Comparison of ENCODE assay signal across 20 cellular contexts in genomic region chr10:110134917-110135316, GRCh38.
DNase-seq lines count a peak whose midpoint lies in the region; ATAC-seq, FAIRE-seq and TF ChIP-seq lines count a peak whose summit lies in the region.
"Had no signal": no experiment of that assay in that cellular context is flagged by ENCODE, and none has a peak within 500 bp of the region (broad histone marks: within the 10 kb centered on the region; RNA-seq: fewer than 3 reads in every experiment).

No MANE protein-coding gene starts in this region.

- BruUV-seq in Caco-2 (replicated peaks; lab: Mats Ljungman, UMichigan) = TSS peak; percentile 45

- CTCF ChIA-PET in Caco-2 (lab: Charles Lee) = no interaction called here

- H3K4me1 ChIP-seq in BLaER1 treated with 17β-estradiol and CSF1 and Interleukin-3, amounts not matched to agents 10 nM and 100 nM = peaks cover 9 to 28% (median 22%) of the 10 kb centered on the region in 10 experiments
- H3K4me1 ChIP-seq in Caco-2 = no peaks in the 10 kb centered on the region
- no peaks in the 10 kb centered on the region for H3K4me1 ChIP-seq in mesenchymal stem cell (ENCODE audit: control insufficient read depth, insufficient read depth, low read depth, low read length)

- H3K18ac ChIP-seq in mesenchymal stem cell (ENCODE audit: low read depth in 1 of 2, low read length in 2 of 2) = no peak overlapping the region

- peaks cover 9% of the 10 kb centered on the region for H3K4me1 Mint-ChIP-seq in Caco-2 (ENCODE audit: low read depth, unreplicated experiment)
- H3K4me1 Mint-ChIP-seq in activated naive CD8-positive, alpha-beta T cell (ENCODE audit: low read depth) = peaks cover 18% of the 10 kb centered on the region
- H3K4me1 Mint-ChIP-seq in natural killer cell treated with Interleukin-12 subunit alpha and Interleukin-12 subunit beta and Interleukin-15 and Interleukin-18, amount 100 ng/mL, for 72 hours (ENCODE audit: low read depth in 2 of 2) = peaks cover 10 to 13% of the 10 kb centered on the region in 2 donors

- H4K20me1 ChIP-seq in BLaER1 treated with 17β-estradiol and CSF1 and Interleukin-3, amounts not matched to agents 10 nM and 100 nM = no peaks in the 10 kb centered on the region; a peak in 1 of 22 replicates

- WGBS in mesenchymal stem cell = 96% methylated on average over 3 of the region's 3 CpGs

- no peak overlapping the region for H2AK5ac ChIP-seq in mesenchymal stem cell (ENCODE audit: low read length, severe bottlenecking)

- no peak overlapping the region for H2BK12ac ChIP-seq in mesenchymal stem cell (ENCODE audit: low read length in 2 of 2)

- no peak overlapping the region for H3K23ac ChIP-seq in mesenchymal stem cell (ENCODE audit: low read length in 2 of 2)

- no peak overlapping the region for H3K27ac Mint-ChIP-seq in Caco-2 (ENCODE audit: unreplicated experiment)
- H3K27ac Mint-ChIP-seq in activated naive CD8-positive, alpha-beta T cell = peak overlapping the region; percentile 54
- H3K27ac Mint-ChIP-seq in natural killer cell treated with Interleukin-12 subunit alpha and Interleukin-12 subunit beta and Interleukin-15 and Interleukin-18, amount 100 ng/mL, for 72 hours = no peak overlapping the region
- H3K27ac Mint-ChIP-seq: CD14-positive monocyte, GM23338 had no signal

- peaks cover 30 to 61% (median 38%) of the 10 kb centered on the region in 11 experiments for H3K36me3 ChIP-seq in BLaER1 treated with 17β-estradiol and CSF1 and Interleukin-3, amounts not matched to agents 10 nM and 100 nM
- peaks cover 2% of the 10 kb centered on the region for H3K36me3 ChIP-seq in Caco-2 (ENCODE audit: control insufficient read depth, insufficient read depth, low read length)
- peaks cover 7 to 72% of the 10 kb centered on the region in 2 experiments for H3K36me3 ChIP-seq in mesenchymal stem cell (ENCODE audit: control insufficient read depth in 1 of 2, insufficient read depth in 2 of 2, low read depth in 1 of 2, low read length in 2 of 2)

- no peak for ATAC-seq in natural killer cell treated with Interleukin-12 subunit alpha and Interleukin-12 subunit beta and Interleukin-15 and Interleukin-18, amount 100 ng/mL, for 72 hours
- ATAC-seq: GM23338, HCT116 had no signal

- H3K4ac ChIP-seq in mesenchymal stem cell (ENCODE audit: low read depth in 1 of 2, low read length in 2 of 2) = no peak overlapping the region

- H3K27me3 ChIP-seq in BLaER1 treated with 17β-estradiol and CSF1 and Interleukin-3, amounts not matched to agents 10 nM and 100 nM = no peaks in the 10 kb centered on the region
- H3K27me3 ChIP-seq in Caco-2 (replicated peaks; ENCODE audit: control insufficient read depth, insufficient read depth, low read length) (no peaks in the 10 kb centered on the region), mesenchymal stem cell (ENCODE audit: control insufficient read depth in 1 of 2, insufficient read depth in 1 of 2, low read length in 2 of 2) (no peaks in the 10 kb centered on the region)

- H3K4me2 ChIP-seq in BLaER1 treated with 17β-estradiol and CSF1 and Interleukin-3, amounts not matched to agents 10 nM and 100 nM = peak overlapping the region in 6 of 11 experiments; percentile 3 to 27 (median 18); a peak in 6 of 22 replicates
- H3K4me2 ChIP-seq in mesenchymal stem cell (ENCODE audit: low read length, poor library complexity, severe bottlenecking) = no peak overlapping the region
- H3K4me2 ChIP-seq: GM23338, SK-N-SH had no signal

- H3K27me3 Mint-ChIP-seq in Caco-2 (ENCODE audit: insufficient read depth, unreplicated experiment) = no peaks in the 10 kb centered on the region
- H3K27me3 Mint-ChIP-seq in activated naive CD8-positive, alpha-beta T cell = no peaks in the 10 kb centered on the region
- no peaks in the 10 kb centered on the region for H3K27me3 Mint-ChIP-seq in natural killer cell treated with Interleukin-12 subunit alpha and Interleukin-12 subunit beta and Interleukin-15 and Interleukin-18, amount 100 ng/mL, for 72 hours

- no peak for TF ChIP-seq CTCF in Caco-2 (IDR thresholded peaks at IDR 0.05; ENCODE audit: insufficient read depth in 1 of 2, low read depth in 1 of 2, low read length in 1 of 2, severe bottlenecking in 1 of 2, unreplicated experiment in 1 of 2)

- FAIRE-seq in frontal cortex (lab: Jason Lieb, UNC) = no peak

- H3K9me3 ChIP-seq in BLaER1 treated with 17β-estradiol and CSF1 and Interleukin-3, amounts not matched to agents 10 nM and 100 nM (replicated peaks in 1 of 11) = no peaks in the 10 kb centered on the region
- no peaks in the 10 kb centered on the region for H3K9me3 ChIP-seq in Caco-2
- peaks cover 3% of the 10 kb centered on the region for H3K9me3 ChIP-seq in mesenchymal stem cell (ENCODE audit: control insufficient read depth, low read length)
- H3K9me3 ChIP-seq: SK-N-SH had no signal

- H3K4me3 ChIP-seq in BLaER1 treated with 17β-estradiol and CSF1 and Interleukin-3, amounts not matched to agents 10 nM and 100 nM = no peak overlapping the region
- H3K4me3 ChIP-seq in Caco-2 (ENCODE audit: low read depth, low read length) = no peak overlapping the region
- H3K4me3 ChIP-seq in mesenchymal stem cell (ENCODE audit: insufficient read depth in 1 of 2, low read depth in 1 of 2, low read length in 2 of 2) = no peak overlapping the region
- H3K4me3 ChIP-seq: GM23338 had no signal

- POLR2A ChIA-PET in Caco-2 (lab: Charles Lee) = no interaction called here

- H2BK5ac ChIP-seq in mesenchymal stem cell (ENCODE audit: low read depth, low read length, poor library complexity, severe bottlenecking) = no peak overlapping the region

- H2AFZ ChIP-seq in mesenchymal stem cell (ENCODE audit: low read depth, low read length) = no peak overlapping the region
- H2AFZ ChIP-seq: GM23338 had no signal

- no peak overlapping the region for H4K8ac ChIP-seq in mesenchymal stem cell (ENCODE audit: low read length)

- no peak overlapping the region for H3K14ac ChIP-seq in mesenchymal stem cell (ENCODE audit: low read length in 2 of 2)

- no peak overlapping the region for H2BK15ac ChIP-seq in mesenchymal stem cell (ENCODE audit: low read depth, poor library complexity, severe bottlenecking)

- no peak overlapping the region for H2BK120ac ChIP-seq in mesenchymal stem cell (ENCODE audit: low read depth, low read length)

- H4K91ac ChIP-seq in mesenchymal stem cell (ENCODE audit: low read length) = no peak overlapping the region

- no peak overlapping the region; a peak in 2 of 22 replicates for H3K9ac ChIP-seq in BLaER1 treated with 17β-estradiol and CSF1 and Interleukin-3, amounts not matched to agents 10 nM and 100 nM
- H3K9ac ChIP-seq in mesenchymal stem cell (ENCODE audit: low read length) = peak overlapping the region; percentile 63
- H3K9ac ChIP-seq: SK-N-SH had no signal

- DNase-seq in Caco-2 (no peak), mesenchymal stem cell (no peak), frontal cortex (ENCODE audit: low spot score in 2 of 2) (no peak)
- no peak for DNase-seq in natural killer cell treated with Interleukin-12 subunit alpha and Interleukin-12 subunit beta and Interleukin-15 and Interleukin-18, amount 100 ng/mL, for 72 hours (ENCODE audit: low spot score)
- DNase-seq in stimulated activated naive CD4-positive, alpha-beta T cell treated with Interleukin-2 at 50 U/mL for 16 hours (lab: John Stamatoyannopoulos, UW) = no peak
- DNase-seq: ACHN, GDM1, Kasumi-1, MM.1S, NCI-H1092 treated with DMSO at 0.1 percent for 48 hours, NCI-H146, NCI-H748 treated with DMSO at 0.1 percent for 48 hours, OCI-M1, SHP77 treated with DMSO at 0.1 percent for 48 hours, SK-N-SH had no signal

- intact Hi-C loops in Caco-2 (cut with micrococcal nuclease; ENCODE audit: unreplicated experiment) = loop anchor here (10.0 kb wide), 1 partner anchor 420 kb away; no protein-coding TSS in a partner anchor

- no peak overlapping the region for H3K4me3 Mint-ChIP-seq in Caco-2 (ENCODE audit: unreplicated experiment)
- H3K4me3 Mint-ChIP-seq in activated naive CD8-positive, alpha-beta T cell = no peak overlapping the region
- H3K4me3 Mint-ChIP-seq in natural killer cell treated with Interleukin-12 subunit alpha and Interleukin-12 subunit beta and Interleukin-15 and Interleukin-18, amount 100 ng/mL, for 72 hours = no peak overlapping the region
- H3K4me3 Mint-ChIP-seq: CD14-positive monocyte, GM23338 had no signal

- no peaks in the 10 kb centered on the region for H3K79me1 ChIP-seq in mesenchymal stem cell (replicated peaks; ENCODE audit: low read length, poor library complexity, severe bottlenecking)

- no peaks in the 10 kb centered on the region for H3K9me3 Mint-ChIP-seq in Caco-2 (ENCODE audit: unreplicated experiment)
- H3K9me3 Mint-ChIP-seq in activated naive CD8-positive, alpha-beta T cell (ENCODE audit: low read depth) = no peaks in the 10 kb centered on the region
- H3K9me3 Mint-ChIP-seq in natural killer cell treated with Interleukin-12 subunit alpha and Interleukin-12 subunit beta and Interleukin-15 and Interleukin-18, amount 100 ng/mL, for 72 hours = no peaks in the 10 kb centered on the region
- H3K9me3 Mint-ChIP-seq: CD14-positive monocyte, GM23338 had no signal

- no peak overlapping the region for H3K27ac ChIP-seq in BLaER1 treated with 17β-estradiol and CSF1 and Interleukin-3, amounts not matched to agents 10 nM and 100 nM
- H3K27ac ChIP-seq in mesenchymal stem cell (ENCODE audit: low read length, poor library complexity, severe bottlenecking) = no peak overlapping the region

- H3K36me3 Mint-ChIP-seq in Caco-2 (ENCODE audit: insufficient read depth, unreplicated experiment) = peaks cover 53% of the 10 kb centered on the region
- no peaks in the 10 kb centered on the region for H3K36me3 Mint-ChIP-seq in activated naive CD8-positive, alpha-beta T cell
- H3K36me3 Mint-ChIP-seq in natural killer cell treated with Interleukin-12 subunit alpha and Interleukin-12 subunit beta and Interleukin-15 and Interleukin-18, amount 100 ng/mL, for 72 hours = peaks cover 12% of the 10 kb centered on the region
